1 cellular context compared by ENCODE assay signal in genomic region chr2:103401621-103402020, GRCh38.
TF ChIP-seq lines count a peak whose summit lies in the region.

No MANE protein-coding gene starts in this region.

TF ChIP-seq in H1, 55 proteins besides CTCF, POLR2A, EP300 and RAD21 (continued from another document):
- no peak for TF ChIP-seq JUN (IDR thresholded peaks at IDR 0.05; ENCODE audit: low read depth, low read length)
- no peak for TF ChIP-seq ATF3 (IDR thresholded peaks at IDR 0.05; ENCODE audit: insufficient read depth, low read depth, low read length)
- no peak for TF ChIP-seq NRF1 (IDR thresholded peaks at IDR 0.05; ENCODE audit: low read depth, low read length)
- TF ChIP-seq YY1 (IDR thresholded peaks at IDR 0.05; ENCODE audit: low read depth, low read length), result 0 out of 2 replicates have a peak, but pooled peaks have one; percentile 28
- peak; percentile 54; the same call in 1 of the 2 replicates for TF ChIP-seq JUND (IDR thresholded peaks at IDR 0.05; ENCODE audit: low read length)
- peak; percentile 72; the same call in 1 of the 2 replicates for TF ChIP-seq TEAD4 (IDR thresholded peaks at IDR 0.05; ENCODE audit: low read depth, low read length)
- TF ChIP-seq PHF8 (conservative IDR thresholded peaks at IDR 0.05; ENCODE audit: low read depth, low read length), result no peak
- TF ChIP-seq SUZ12 (IDR thresholded peaks at IDR 0.05; ENCODE audit: low read length), result no peak
- TF ChIP-seq RNF2 (IDR thresholded peaks at IDR 0.05; ENCODE audit: borderline replicate concordance, low read depth, low read length, missing control alignments, poor library complexity, severe bottlenecking), result no peak
- TF ChIP-seq GTF2F1 (IDR thresholded peaks at IDR 0.05; ENCODE audit: borderline replicate concordance, low read depth, low read length), result no peak
- TF ChIP-seq SRF (IDR thresholded peaks at IDR 0.05; ENCODE audit: low read depth, low read length), result no peak
- TF ChIP-seq SIN3A (conservative IDR thresholded peaks at IDR 0.05 in 1 of 2, IDR thresholded peaks at IDR 0.05 in 1 of 2; ENCODE audit: low read depth in 1 of 2, low read length in 2 of 2), result 0 out of 4 replicates have a peak, but pooled peaks of 1 of the 2 experiments have one; percentile 35
- peak; percentile 61; the same call in 1 of the 2 replicates for TF ChIP-seq TAF1 (IDR thresholded peaks at IDR 0.05; ENCODE audit: low read depth, low read length)
- no peak for TF ChIP-seq KDM1A (IDR thresholded peaks at IDR 0.05; ENCODE audit: borderline replicate concordance, low read length)
- no peak for TF ChIP-seq USF2 (IDR thresholded peaks at IDR 0.05; ENCODE audit: low read length)
- no peak for TF ChIP-seq RBBP5 (IDR thresholded peaks at IDR 0.05; ENCODE audit: borderline replicate concordance, low read depth, low read length)
- no peak for TF ChIP-seq ZNF274 (IDR thresholded peaks at IDR 0.05; ENCODE audit: borderline replicate concordance, extremely low read depth, low read length)
- no peak for TF ChIP-seq CHD2 (IDR thresholded peaks at IDR 0.05; ENCODE audit: low read length)
- TF ChIP-seq TBP (IDR thresholded peaks at IDR 0.05; ENCODE audit: low read depth, low read length), result no peak
- no peak for TF ChIP-seq ASH2L (IDR thresholded peaks at IDR 0.05; ENCODE audit: low read length)
- no peak for TF ChIP-seq SP2 (IDR thresholded peaks at IDR 0.05; ENCODE audit: low read length)
- TF ChIP-seq KDM5A (IDR thresholded peaks at IDR 0.05; ENCODE audit: low read length), result no peak
- no peak for TF ChIP-seq RXRA (IDR thresholded peaks at IDR 0.05; ENCODE audit: insufficient read depth, low read depth, low read length)
